In genomic region chr13:75770164-75771145, GRCh38 we compare ENCODE assay signal across 16 cellular contexts.
A peak's percentile ranks its signal among the peaks of the same experiment; 100 is the strongest.
DNase-seq lines count a peak whose midpoint lies in the region; ATAC-seq, FAIRE-seq and TF ChIP-seq lines count a peak whose summit lies in the region.
"Had no signal": no experiment of that assay in that cellular context is flagged by ENCODE, and none has a peak within 500 bp of the region (broad histone marks: within the 10 kb centered on the region; RNA-seq: fewer than 3 reads in every experiment).

No MANE protein-coding gene starts in this region.

- H3K4me3 ChIP-seq in hepatocyte (no peak overlapping the region), parathyroid adenoma (ENCODE audit: low read depth, low read length) (no peak overlapping the region), MM.1S (ENCODE audit: low read length) (no peak overlapping the region)
- H3K4me3 ChIP-seq: coronary artery, GM23338 had no signal

- POLR2A ChIA-PET in activated CD4-positive, alpha-beta T cell treated with anti-CD3 and anti-CD28 coated beads for 36 hours (lab: Charles Lee): no interaction called here

- CTCF ChIA-PET in activated CD4-positive, alpha-beta T cell treated with anti-CD3 and anti-CD28 coated beads for 36 hours (lab: Charles Lee): interaction anchor here (0.7 kb wide), 1 partner anchor 9 kb away, joined by 3 read pairs; no protein-coding TSS in a partner anchor

- H3K36me3 ChIP-seq in hepatocyte (replicated peaks; ENCODE audit: insufficient read depth, low read depth) (no peaks in the 10 kb centered on the region), parathyroid adenoma (ENCODE audit: control insufficient read depth, insufficient read depth, low read length) (no peaks in the 10 kb centered on the region), MM.1S (replicated peaks; ENCODE audit: insufficient read depth, low read length) (no peaks in the 10 kb centered on the region)

- no peaks in the 10 kb centered on the region for H3K27me3 Mint-ChIP-seq in activated CD4-positive, alpha-beta T cell treated with anti-CD3 and anti-CD28 coated beads for 36 hours
- H3K27me3 Mint-ChIP-seq: activated naive CD4-positive, alpha-beta T cell treated with anti-CD3 and anti-CD28 coated beads, Interleukin-2, amount 50 U/mL, for 24 hours; CD4-positive, alpha-beta T cell had no signal

- H3K9me3 Mint-ChIP-seq in activated CD4-positive, alpha-beta T cell treated with anti-CD3 and anti-CD28 coated beads for 36 hours (ENCODE audit: low read depth): peaks cover 13% of the 10 kb centered on the region
- H3K9me3 Mint-ChIP-seq: CD4-positive, alpha-beta T cell; GM23338 had no signal

- H2AFZ ChIP-seq in hepatocyte: no peak overlapping the region
- no peak overlapping the region for H2AFZ ChIP-seq in parathyroid adenoma
- no peak overlapping the region for H2AFZ ChIP-seq in MM.1S (ENCODE audit: low read length)
- H2AFZ ChIP-seq: GM23338 had no signal

- peaks cover 21% of the 10 kb centered on the region for H3K36me3 Mint-ChIP-seq in activated CD4-positive, alpha-beta T cell treated with anti-CD3 and anti-CD28 coated beads for 36 hours (ENCODE audit: low read depth)

- WGBS in hepatocyte (ENCODE audit: low lambda C conversion rate, missing lambda C conversion rate): 37% methylated on average over 4 of the region's 4 CpGs

- no peak for ATAC-seq in activated CD4-positive, alpha-beta T cell treated with anti-CD3 and anti-CD28 coated beads for 36 hours
- ATAC-seq: GM23338 had no signal

- no peak for DNase-seq in activated CD4-positive, alpha-beta T cell treated with anti-CD3 and anti-CD28 coated beads for 36 hours
- no peak for DNase-seq in activated CD4-positive, alpha-beta T cell treated with anti-CD3 and anti-CD28 coated beads, Interleukin-2, amount 50 U/mL, for 4 hours
- DNase-seq in amniotic epithelial cell (ENCODE audit: low read depth) (peak; percentile 83), hepatocyte (ENCODE audit: low spot score) (no peak), MM.1S (no peak), OCI-M1 (lab: John Stamatoyannopoulos, UW) (no peak), HTR-8/SVneo (ENCODE audit: insufficient read length, low spot score) (no peak)
- DNase-seq: CD4-positive, alpha-beta T cell; NCI-H1694; SHP77; stimulated activated CD4-positive, alpha-beta T cell treated with anti-CD3 and anti-CD28 coated beads, Interleukin-12 subunit alpha, Interleukin-12 subunit beta, amount 100 ng/mL, for 4 hours had no signal

- H3K27ac ChIP-seq in hepatocyte (peak overlapping the region; percentile 67), parathyroid adenoma (no peak overlapping the region), MM.1S (ENCODE audit: low read length) (no peak overlapping the region)
- H3K27ac ChIP-seq: 22Rv1, coronary artery had no signal

- intact Hi-C loops in activated CD4-positive, alpha-beta T cell treated with anti-CD3 and anti-CD28 coated beads for 36 hours (cut with DNase I, micrococcal nuclease): no loop called here

- no peaks in the 10 kb centered on the region for H3K27me3 ChIP-seq in hepatocyte
- H3K27me3 ChIP-seq in parathyroid adenoma (ENCODE audit: control insufficient read depth, insufficient read depth, low read length): no peaks in the 10 kb centered on the region
- H3K27me3 ChIP-seq in MM.1S (replicated peaks; ENCODE audit: insufficient read depth, low read length): no peaks in the 10 kb centered on the region

- H3K9me3 ChIP-seq in hepatocyte (ENCODE audit: low read depth): no peaks in the 10 kb centered on the region
- no peaks in the 10 kb centered on the region for H3K9me3 ChIP-seq in parathyroid adenoma (ENCODE audit: control insufficient read depth, low read length)
- H3K9me3 ChIP-seq in MM.1S (replicated peaks; ENCODE audit: insufficient read depth, low read length): no peaks in the 10 kb centered on the region

- TF ChIP-seq CTCF in hepatocyte (IDR thresholded peaks at IDR 0.05; ENCODE audit: poor library complexity) (no peak), parathyroid adenoma (IDR thresholded peaks at IDR 0.05) (no peak), MM.1S (IDR thresholded peaks at IDR 0.05; ENCODE audit: low read length) (no peak)

- H3K79me2 ChIP-seq in hepatocyte (peaks cover 78% of the 10 kb centered on the region), parathyroid adenoma (no peaks in the 10 kb centered on the region), MM.1S (ENCODE audit: low read length) (no peaks in the 10 kb centered on the region)

- H3K4me2 ChIP-seq in hepatocyte: peak overlapping the region; percentile 48
- H3K4me2 ChIP-seq in parathyroid adenoma (ENCODE audit: low read length): peak overlapping the region; percentile 23
- no peak overlapping the region for H3K4me2 ChIP-seq in MM.1S (ENCODE audit: low read depth, low read length)
- H3K4me2 ChIP-seq: GM23338 had no signal

- H3K4me1 ChIP-seq in hepatocyte (ENCODE audit: insufficient read depth): peaks cover 63% of the 10 kb centered on the region
- peaks cover 4% of the 10 kb centered on the region for H3K4me1 ChIP-seq in parathyroid adenoma
- no peaks in the 10 kb centered on the region for H3K4me1 ChIP-seq in MM.1S (ENCODE audit: low read length)

- no peaks in the 10 kb centered on the region for H4K20me1 ChIP-seq in hepatocyte (ENCODE audit: insufficient read depth, poor library complexity, severe bottlenecking)
- H4K20me1 ChIP-seq in MM.1S (ENCODE audit: insufficient read depth, low read length): no peaks in the 10 kb centered on the region

- H3K9ac ChIP-seq in parathyroid adenoma (no peak overlapping the region), MM.1S (ENCODE audit: low read length) (no peak overlapping the region)

- H3K9me2 ChIP-seq in hepatocyte (replicated peaks; ENCODE audit: insufficient read depth) (no peaks in the 10 kb centered on the region), MM.1S (replicated peaks; ENCODE audit: insufficient read depth, low read length) (no peaks in the 10 kb centered on the region)

- no peak for FAIRE-seq in HTR-8/SVneo (lab: Jason Lieb, UNC)

- peaks cover 60% of the 10 kb centered on the region for H3K4me1 Mint-ChIP-seq in activated CD4-positive, alpha-beta T cell treated with anti-CD3 and anti-CD28 coated beads for 36 hours

- peak overlapping the region; percentile 16 for H3K27ac Mint-ChIP-seq in activated CD4-positive, alpha-beta T cell treated with anti-CD3 and anti-CD28 coated beads for 36 hours
- H3K27ac Mint-ChIP-seq: CD4-positive, alpha-beta T cell; GM23338 had no signal

- H3K4me3 Mint-ChIP-seq in activated CD4-positive, alpha-beta T cell treated with anti-CD3 and anti-CD28 coated beads for 36 hours: no peak overlapping the region
- H3K4me3 Mint-ChIP-seq: activated naive CD4-positive, alpha-beta T cell treated with anti-CD3 and anti-CD28 coated beads, Interleukin-2, amount 50 U/mL, for 24 hours; CD4-positive, alpha-beta T cell; GM23338 had no signal

- no peaks in the 10 kb centered on the region for H3F3A ChIP-seq in MM.1S (ENCODE audit: insufficient read depth, low read length)
